Comparison of ENCODE assay signal across 18 cellular contexts in the genomic region with DNA sequence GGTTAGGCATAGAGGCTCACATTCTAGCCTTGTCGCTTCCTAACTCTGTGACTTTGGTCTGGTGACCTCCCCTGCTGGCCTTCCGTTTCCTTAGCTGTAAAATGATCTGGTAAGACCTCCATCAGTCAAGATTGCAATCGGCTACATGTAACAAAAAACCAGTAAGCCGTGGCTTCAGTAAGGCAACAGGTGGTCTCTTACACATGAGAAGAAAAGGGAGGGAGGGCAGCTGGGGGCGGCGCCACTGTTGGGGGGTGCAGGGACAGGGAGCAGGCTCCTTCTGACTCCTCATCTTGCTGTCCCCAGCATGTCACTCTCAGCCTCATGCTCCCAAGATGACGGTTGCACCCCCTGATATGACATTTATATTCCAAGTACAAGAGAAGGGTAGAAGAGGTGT.
DNase-seq lines count a peak whose midpoint lies in the region; ATAC-seq and TF ChIP-seq lines count a peak whose summit lies in the region.
"Had no signal": no experiment of that assay in that cellular context is flagged by ENCODE, and none has a peak within 500 bp of the region (broad histone marks: within the 10 kb centered on the region; RNA-seq: fewer than 3 reads in every experiment).

No MANE protein-coding gene starts in this region.

- peaks cover 13% of the 10 kb centered on the region for H3K36me3 Mint-ChIP-seq in GM23338 (ENCODE audit: low read depth)
- H3K36me3 Mint-ChIP-seq in dendritic cell treated with granulocyte-macrophage colony-stimulating factor and Interleukin-4, amounts not matched to agents 40 ng/mL and 50 ng/mL, for 4 days (ENCODE audit: low read depth), result peaks cover 11% of the 10 kb centered on the region
- peaks cover 5% of the 10 kb centered on the region for H3K36me3 Mint-ChIP-seq in progenitor cell of endocrine pancreas (ENCODE audit: insufficient read depth)

- intact Hi-C loops in dendritic cell treated with granulocyte-macrophage colony-stimulating factor and Interleukin-4, amounts not matched to agents 40 ng/mL and 50 ng/mL, for 4 days (cut with micrococcal nuclease), result no loop called here

- peak overlapping the region; percentile 30; the same call in 1 of the 2 replicates for H3K27ac Mint-ChIP-seq in GM23338
- H3K27ac Mint-ChIP-seq in dendritic cell treated with granulocyte-macrophage colony-stimulating factor and Interleukin-4, amounts not matched to agents 40 ng/mL and 50 ng/mL, for 4 days, result peak overlapping the region; percentile 25
- peak overlapping the region; percentile 16 for H3K27ac Mint-ChIP-seq in progenitor cell of endocrine pancreas
- H3K27ac Mint-ChIP-seq: activated naive CD8-positive, alpha-beta T cell treated with anti-CD3 and anti-CD28 coated beads, Interleukin-2, amount 50 U/mL, for 24 hours had no signal

- H3K9me3 Mint-ChIP-seq in GM23338 (peaks cover 5% of the 10 kb centered on the region), progenitor cell of endocrine pancreas (ENCODE audit: low read depth) (no peaks in the 10 kb centered on the region)
- no peaks in the 10 kb centered on the region for H3K9me3 Mint-ChIP-seq in dendritic cell treated with granulocyte-macrophage colony-stimulating factor and Interleukin-4, amounts not matched to agents 40 ng/mL and 50 ng/mL, for 4 days
- H3K9me3 Mint-ChIP-seq: activated naive CD8-positive, alpha-beta T cell treated with anti-CD3 and anti-CD28 coated beads, Interleukin-2, amount 50 U/mL, for 24 hours had no signal

- peak overlapping the region; percentile 85 for H3K27ac ChIP-seq in GM23338 (ENCODE audit: low read depth)
- H3K27ac ChIP-seq: foreskin keratinocyte, HL-60 had no signal

- H4K20me1 ChIP-seq in GM23338 (replicated peaks; ENCODE audit: insufficient read depth), result no peaks in the 10 kb centered on the region

- H3K4me1 ChIP-seq in GM23338 (ENCODE audit: insufficient read depth), result peaks cover 36% of the 10 kb centered on the region
- H3K4me1 ChIP-seq: foreskin keratinocyte had no signal

- H3K4me2 ChIP-seq in GM23338, result peak overlapping the region; percentile 79

- H3F3A ChIP-seq in GM23338 (replicated peaks; ENCODE audit: low read depth), result 0 out of 2 replicates have a peak, but pooled peaks cover 12% of the 10 kb centered on the region

- H3K27me3 ChIP-seq in GM23338 (ENCODE audit: insufficient read depth), result no peaks in the 10 kb centered on the region
- H3K27me3 ChIP-seq: foreskin keratinocyte had no signal

- peak; percentile 53 for DNase-seq in GM23338 (ENCODE audit: low spot score)
- peak; percentile 49 for DNase-seq in NCI-H2171 (lab: John Stamatoyannopoulos, UW)
- no peak for DNase-seq in progenitor cell of endocrine pancreas (ENCODE audit: low spot score, unreplicated experiment)
- no peak for DNase-seq in SW480 (ENCODE audit: low spot score)
- no peak for DNase-seq in activated CD4-positive, CD25-positive, alpha-beta regulatory T cell (lab: John Stamatoyannopoulos, UW)
- DNase-seq in nucleus accumbens (lab: John Stamatoyannopoulos, UW), result no peak
- no peak for DNase-seq in activated CD4-positive, alpha-beta T cell treated with anti-CD3 and anti-CD28 coated beads, Interleukin-2, amount 50 U/mL, for 48 hours
- DNase-seq: activated CD4-positive, CD25-positive, alpha-beta regulatory T cell treated with anti-CD3 and anti-CD28 coated beads, Interleukin-2, amount 50 U/mL, for 72 hours; activated naive CD8-positive, alpha-beta T cell treated with anti-CD3 and anti-CD28 coated beads, Interleukin-2, amount 50 U/mL, for 24 hours; Calu3; foreskin keratinocyte; left cardiac atrium; NCI-H226; stimulated activated CD4-positive, alpha-beta T cell treated with anti-CD3 and anti-CD28 coated beads, Interleukin-2, amount 100 ng/mL, for 24 hours had no signal

- H2AFZ ChIP-seq in GM23338, result no peak overlapping the region

- H3K79me2 ChIP-seq in GM23338 (replicated peaks; ENCODE audit: insufficient read depth), result peaks cover 17% of the 10 kb centered on the region

- H3K4me3 ChIP-seq in GM23338, result peak overlapping the region; percentile 41; the same call in 1 of the 2 replicates
- H3K4me3 ChIP-seq: K562 had no signal

- H3K36me3 ChIP-seq in GM23338 (ENCODE audit: insufficient read depth), result no peaks in the 10 kb centered on the region

- no peaks in the 10 kb centered on the region for H3K9me2 ChIP-seq in GM23338 (ENCODE audit: insufficient read depth)

- TF ChIP-seq CTCF in GM23338 (conservative IDR thresholded peaks at IDR 0.05; ENCODE audit: low read depth in 2 of 2) (no peak), progenitor cell of endocrine pancreas (IDR thresholded peaks at IDR 0.05; ENCODE audit: unreplicated experiment) (no peak)

- peaks cover 11% of the 10 kb centered on the region for H3K27me3 Mint-ChIP-seq in GM23338 (ENCODE audit: insufficient read depth, low read depth, poor library complexity)
- H3K27me3 Mint-ChIP-seq in dendritic cell treated with granulocyte-macrophage colony-stimulating factor and Interleukin-4, amounts not matched to agents 40 ng/mL and 50 ng/mL, for 4 days, result no peaks in the 10 kb centered on the region
- no peaks in the 10 kb centered on the region for H3K27me3 Mint-ChIP-seq in progenitor cell of endocrine pancreas
- H3K27me3 Mint-ChIP-seq: activated naive CD8-positive, alpha-beta T cell treated with anti-CD3 and anti-CD28 coated beads, Interleukin-2, amount 50 U/mL, for 24 hours had no signal

- peak; percentile 54 for ATAC-seq in GM23338
- ATAC-seq: activated naive CD8-positive, alpha-beta T cell treated with anti-CD3 and anti-CD28 coated beads, Interleukin-2, amount 50 U/mL, for 24 hours; foreskin keratinocyte; K562; left cardiac atrium; Right ventricle myocardium inferior had no signal

- peak overlapping the region; percentile 41; the same call in 2 of the 3 replicates for H3K4me3 Mint-ChIP-seq in GM23338
- no peak overlapping the region for H3K4me3 Mint-ChIP-seq in dendritic cell treated with granulocyte-macrophage colony-stimulating factor and Interleukin-4, amounts not matched to agents 40 ng/mL and 50 ng/mL, for 4 days
- H3K4me3 Mint-ChIP-seq in progenitor cell of endocrine pancreas (ENCODE audit: low read depth), result no peak overlapping the region
- H3K4me3 Mint-ChIP-seq: activated naive CD8-positive, alpha-beta T cell treated with anti-CD3 and anti-CD28 coated beads, Interleukin-2, amount 50 U/mL, for 24 hours had no signal

- H3K4me1 Mint-ChIP-seq in GM23338 (peaks cover 39% of the 10 kb centered on the region), progenitor cell of endocrine pancreas (ENCODE audit: low read depth) (peaks cover 31% of the 10 kb centered on the region)
- H3K4me1 Mint-ChIP-seq in dendritic cell treated with granulocyte-macrophage colony-stimulating factor and Interleukin-4, amounts not matched to agents 40 ng/mL and 50 ng/mL, for 4 days (ENCODE audit: low read depth), result peaks cover 34% of the 10 kb centered on the region

TF ChIP-seq in GM23338, 12 proteins besides CTCF, POLR2A, EP300 and RAD21:
- TF ChIP-seq ZNF114 (CRISPR knock-in tag; IDR thresholded peaks at IDR 0.05) (no peak), ZNF331 (CRISPR knock-in tag; IDR thresholded peaks at IDR 0.05; ENCODE audit: low read depth) (no peak), EZH2 (IDR thresholded peaks at IDR 0.05; ENCODE audit: low read depth, unreplicated experiment) (no peak), JUNB (IDR thresholded peaks at IDR 0.05; ENCODE audit: unreplicated experiment) (no peak)

Comparison
In these comparisons a context has a peak if more than half of its experiments do, and no peak if none do; other contexts are left out.
1. DNase-seq: peak in GM23338 (single experiment) and NCI-H2171 (single experiment); none in progenitor cell of endocrine pancreas (single experiment), SW480 (single experiment), activated CD4-positive, CD25-positive, alpha-beta regulatory T cell (0 of 4), nucleus accumbens (0 of 56) and activated CD4-positive, alpha-beta T cell treated with anti-CD3 and anti-CD28 coated beads, Interleukin-2, amount 50 U/mL, for 48 hours (0 of 2).
2. Peak in every context shown above with its lines, with median percentiles within 50 percentile points of each other: H3K27ac Mint-ChIP-seq.